Comparison of ENCODE assay signal across 21 cellular contexts in genomic region chr6:33807606-33808005, GRCh38. TPM values are rescaled to one million over a fixed set of nuclear protein-coding genes. Genes with fewer than 3 reads are reported as not detected.
DNase-seq lines count a peak whose midpoint lies in the region; ATAC-seq, FAIRE-seq and TF ChIP-seq lines count a peak whose summit lies in the region.
"Had no signal": no experiment of that assay in that cellular context is flagged by ENCODE, and none has a peak within 500 bp of the region (broad histone marks: within the 10 kb centered on the region; RNA-seq: fewer than 3 reads in every experiment).

No MANE protein-coding gene starts in this region.

- H3K4me1 ChIP-seq in CD4-positive, alpha-beta memory T cell (ENCODE audit: insufficient read depth, low read length): peaks cover 14% of the 10 kb centered on the region
- H3K4me1 ChIP-seq: Caco-2 had no signal

- H3K27ac ChIP-seq in CD4-positive, alpha-beta memory T cell (ENCODE audit: low read depth, low read length): no peak overlapping the region

- H3K4me3 Mint-ChIP-seq in CD4-positive, alpha-beta memory T cell: peak overlapping the region in 7 of 8 donors; percentile 23 to 66 (median 59)
- peak overlapping the region in 8 of 10 donors; percentile 9 to 71 (median 38) for H3K4me3 Mint-ChIP-seq in naive thymus-derived CD8-positive, alpha-beta T cell
- no peak overlapping the region for H3K4me3 Mint-ChIP-seq in chondrocyte (ENCODE audit: unreplicated experiment)

- no peak for ATAC-seq in naive thymus-derived CD8-positive, alpha-beta T cell
- ATAC-seq: HCT116, T-cell had no signal

- H3K27ac Mint-ChIP-seq in CD4-positive, alpha-beta memory T cell: peak overlapping the region in 1 of 7 donors; percentile 13
- peak overlapping the region in 1 of 10 donors; percentile 24 for H3K27ac Mint-ChIP-seq in naive thymus-derived CD8-positive, alpha-beta T cell
- no peak overlapping the region for H3K27ac Mint-ChIP-seq in chondrocyte (ENCODE audit: unreplicated experiment)

- H3K27me3 Mint-ChIP-seq in CD4-positive, alpha-beta memory T cell: peaks cover 29% of the 10 kb centered on the region in 2 donors
- peaks cover 17 to 73% (median 43%) of the 10 kb centered on the region in 5 donors for H3K27me3 Mint-ChIP-seq in naive thymus-derived CD8-positive, alpha-beta T cell
- H3K27me3 Mint-ChIP-seq in chondrocyte (ENCODE audit: low read depth): peaks cover 60% of the 10 kb centered on the region

- CTCF ChIA-PET in CD4-positive, alpha-beta memory T cell (lab: Charles Lee; ENCODE audit: partially characterized antibody): interaction anchor here (1.5 kb wide), 1 partner anchor 36 kb away, joined by 5 read pairs; no protein-coding TSS in a partner anchor

- no peaks in the 10 kb centered on the region for H3K36me3 ChIP-seq in CD4-positive, alpha-beta memory T cell (ENCODE audit: insufficient read depth, low read length)

- H3K27me3 ChIP-seq in CD4-positive, alpha-beta memory T cell (ENCODE audit: insufficient read depth, low read length): peaks cover 5% of the 10 kb centered on the region

- TF ChIP-seq POLR2A in GM12892 (IDR thresholded peaks at IDR 0.05; ENCODE audit: low read depth, low read length): no peak

- H3K9me3 Mint-ChIP-seq in CD4-positive, alpha-beta memory T cell: peaks cover 0 to 3% (median 0%) of the 10 kb centered on the region in 8 donors
- no peaks in the 10 kb centered on the region for H3K9me3 Mint-ChIP-seq in naive thymus-derived CD8-positive, alpha-beta T cell
- no peaks in the 10 kb centered on the region for H3K9me3 Mint-ChIP-seq in chondrocyte (ENCODE audit: low read depth)
- H3K9me3 Mint-ChIP-seq: T-cell had no signal

- FAIRE-seq in GM12892 (lab: Jason Lieb, UNC): no peak
- FAIRE-seq: GM12891, GM19239 had no signal

- no peaks in the 10 kb centered on the region for H3K9me3 ChIP-seq in CD4-positive, alpha-beta memory T cell (ENCODE audit: control insufficient read depth in 1 of 2, low read length in 2 of 2)
- H3K9me3 ChIP-seq: Caco-2 had no signal

- no peak for TF ChIP-seq CTCF in chondrocyte (IDR thresholded peaks at IDR 0.05)

- peaks cover 10 to 30% (median 16%) of the 10 kb centered on the region in 4 donors for H3K4me1 Mint-ChIP-seq in CD4-positive, alpha-beta memory T cell
- peaks cover 18 to 25% (median 19%) of the 10 kb centered on the region in 4 donors for H3K4me1 Mint-ChIP-seq in naive thymus-derived CD8-positive, alpha-beta T cell
- H3K4me1 Mint-ChIP-seq in chondrocyte (ENCODE audit: low read depth): peaks cover 3% of the 10 kb centered on the region

- DNase-seq in CD4-positive, alpha-beta memory T cell: no peak
- DNase-seq in MV-4-11 (lab: John Stamatoyannopoulos, UW) (peak; percentile 3), dermis blood vessel endothelial cell (peak; percentile 64), NCI-H146 treated with DMSO at 0.1 percent for 48 hours (lab: John Stamatoyannopoulos, UW; ENCODE audit: unreplicated experiment) (no peak), chondrocyte (ENCODE audit: low spot score) (no peak), GM12892 (ENCODE audit: insufficient read length) (no peak), iPS-NIHi7 (ENCODE audit: extremely low spot score) (no peak)
- DNase-seq in naive thymus-derived CD8-positive, alpha-beta T cell: no peak
- DNase-seq: C1 segment of cervical spinal cord, Caco-2, DMS53, KBM-7, NCI-H1436, NCI-H2081, NCI-H526 treated with DMSO at 0.1 percent for 48 hours, T-cell had no signal

- POLR2A ChIA-PET in CD4-positive, alpha-beta memory T cell (lab: Charles Lee; ENCODE audit: partially characterized antibody): no interaction called here
- POLR2A ChIA-PET in naive thymus-derived CD8-positive, alpha-beta T cell (lab: Charles Lee): interaction anchor here (0.6 kb wide), 1 partner anchor 258 kb away, joined by 4 read pairs; no protein-coding TSS in a partner anchor

- intact Hi-C loops in CD4-positive, alpha-beta memory T cell (cut with micrococcal nuclease): no loop called here

- no peak overlapping the region for H3K4me3 ChIP-seq in CD4-positive, alpha-beta memory T cell (ENCODE audit: low read length in 2 of 2)

- no peaks in the 10 kb centered on the region for H3K36me3 Mint-ChIP-seq in CD4-positive, alpha-beta memory T cell
- peaks cover 0 to 3% (median 0%) of the 10 kb centered on the region in 3 donors for H3K36me3 Mint-ChIP-seq in naive thymus-derived CD8-positive, alpha-beta T cell
- no peaks in the 10 kb centered on the region for H3K36me3 Mint-ChIP-seq in chondrocyte (ENCODE audit: low read depth)
- H3K36me3 Mint-ChIP-seq: T-cell had no signal

RNA-seq across cellular contexts. Expression of gene MLN, which starts 3.8 kb away (rescaled TPM):
- total RNA-seq in CD4-positive, alpha-beta memory T cell: not detected
- not detected for polyA plus RNA-seq in CD4-positive, alpha-beta memory T cell
- total RNA-seq in dermis blood vessel endothelial cell (not detected in 2 replicates), chondrocyte (not detected in 3 replicates)
- not detected for total RNA-seq in naive thymus-derived CD8-positive, alpha-beta T cell
- polyA plus RNA-seq in naive thymus-derived CD8-positive, alpha-beta T cell: not detected
- polyA plus RNA-seq in GM12892 (2012; ENCODE audit: missing spikeins): not detected
- total RNA-seq: Caco-2, MCF 10A, T-cell had no signal
- polyA plus RNA-seq: AG04450 had no signal

RNA-seq across cellular contexts. Expression of gene LEMD2, which starts 18.7 kb away (rescaled TPM):
- 100 to 1,000 TPM; 115 to 126 TPM for total RNA-seq in CD4-positive, alpha-beta memory T cell
- polyA plus RNA-seq in CD4-positive, alpha-beta memory T cell: 10 to 100 TPM; 13.5 to 44.6 TPM
- total RNA-seq in dermis blood vessel endothelial cell (53.8 and 58.5 TPM in 2 replicates), chondrocyte (57.3 to 61.6 TPM (median 60.1 TPM) in 3 replicates)
- total RNA-seq in naive thymus-derived CD8-positive, alpha-beta T cell: 100 to 1,000 TPM; 126 to 128 TPM
- 10 to 100 TPM; 24.6 to 43.9 (median 26.0) TPM for polyA plus RNA-seq in naive thymus-derived CD8-positive, alpha-beta T cell
- polyA plus RNA-seq in GM12892 (2012; ENCODE audit: missing spikeins): 19.7 TPM

Comparison
In these comparisons a context has a peak if more than half of its experiments do, and no peak if none do; other contexts are left out.
1. DNase-seq: peak in MV-4-11 (single experiment) and dermis blood vessel endothelial cell (single experiment); none in CD4-positive, alpha-beta memory T cell (0 of 5), naive thymus-derived CD8-positive, alpha-beta T cell (0 of 10), NCI-H146 treated with DMSO at 0.1 percent for 48 hours (single experiment), chondrocyte (single experiment), GM12892 (single experiment) and iPS-NIHi7 (single experiment).